ENCODE assay signal across 14 cellular contexts in the genomic region with DNA sequence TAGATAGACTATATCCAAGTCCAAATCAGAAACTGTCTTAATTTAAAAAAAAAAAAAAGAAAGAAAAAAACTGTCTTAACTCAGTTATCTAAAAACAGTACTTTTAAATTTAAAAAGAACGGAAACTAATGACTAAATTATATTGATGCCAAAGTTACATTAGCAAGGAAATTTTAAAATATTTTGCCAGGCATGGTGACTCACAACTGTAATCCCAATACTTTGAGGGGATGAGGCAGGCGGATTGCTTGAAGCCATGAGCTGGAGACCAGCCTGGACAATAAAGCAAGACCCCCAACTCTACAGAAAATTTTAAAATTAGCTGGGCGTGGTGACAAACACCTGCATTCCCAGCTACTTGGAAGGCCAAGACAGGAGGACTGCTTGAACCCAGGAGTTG.
"Had no signal": no experiment of that assay in that cellular context is flagged by ENCODE, and none has a peak within 500 bp of the region (broad histone marks: within the 10 kb centered on the region; RNA-seq: fewer than 3 reads in every experiment).

No MANE protein-coding gene starts in this region.

- DNase-seq: activated B cell treated with CpG ODN at 0.5 μM for 24 hours; activated CD4-positive, alpha-beta T cell treated with anti-CD3 and anti-CD28 coated beads for 4 hours; activated CD8-positive, alpha-beta T cell treated with anti-CD3 and anti-CD28 coated beads for 36 hours; activated naive CD4-positive, alpha-beta T cell; activated naive CD8-positive, alpha-beta T cell treated with anti-CD3 and anti-CD28 coated beads, Interleukin-2, amount 10 ng/mL, durations not matched to agents 7 days and 5 days; activated T-cell treated with anti-CD3 and anti-CD28 coated beads, Interleukin-2, amount 50 U/mL, for 1 hour; caudate nucleus; dorsolateral prefrontal cortex; right cardiac atrium; small intestine; stimulated activated CD4-positive, alpha-beta T cell treated with anti-CD3 and anti-CD28 coated beads, Interleukin-15, amount 100 ng/mL, for 24 hours; stimulated activated CD4-positive, alpha-beta T cell treated with anti-CD3 and anti-CD28 coated beads, Interleukin-2, amount 100 ng/mL, for 48 hours had no signal

- H3K9ac ChIP-seq: neural progenitor cell had no signal

- H2AFZ ChIP-seq: neural progenitor cell had no signal

- H3K4me1 ChIP-seq: body of pancreas had no signal

- FAIRE-seq: small intestine had no signal

- H3K36me3 ChIP-seq: neural progenitor cell had no signal

- H3K4me2 ChIP-seq: neural progenitor cell had no signal

- H3K9me3 ChIP-seq: body of pancreas had no signal

- H3K27ac ChIP-seq: body of pancreas, dorsolateral prefrontal cortex, neural progenitor cell had no signal

- ATAC-seq: body of pancreas had no signal

- H3K27me3 ChIP-seq: body of pancreas, dorsolateral prefrontal cortex, neural progenitor cell had no signal

- H3K4me3 ChIP-seq: body of pancreas, dorsolateral prefrontal cortex, neural progenitor cell had no signal
